In genomic region chr9:129316281-129317030, GRCh38 we compare ENCODE assay signal across 14 cellular contexts.
DNase-seq lines count a peak whose midpoint lies in the region; ATAC-seq and TF ChIP-seq lines count a peak whose summit lies in the region.
"Had no signal": no experiment of that assay in that cellular context is flagged by ENCODE, and none has a peak within 500 bp of the region (broad histone marks: within the 10 kb centered on the region; RNA-seq: fewer than 3 reads in every experiment).

No MANE protein-coding gene starts in this region.

- H3K27ac Mint-ChIP-seq in activated CD4-positive, alpha-beta memory T cell treated with anti-CD3 and anti-CD28 coated beads for 36 hours, result no peak overlapping the region
- H3K27ac Mint-ChIP-seq: activated B cell treated with CpG ODN at 0.5 μM for 24 hours had no signal

- H3K27ac ChIP-seq in AG04450 (ENCODE audit: low read depth, low read length) (peak overlapping the region; percentile 88), layer of hippocampus (ENCODE audit: low read depth, low read length) (peak overlapping the region; percentile 30), gastrocnemius medialis (peak overlapping the region; percentile 74 to 84 (median 81))
- H3K27ac ChIP-seq: foreskin keratinocyte, PC-9 had no signal

- CTCF ChIA-PET in AG04450 (lab: Charles Lee), result interaction anchor here (1.2 kb wide), 1 partner anchor 308 kb away, joined by 3 read pairs; no protein-coding TSS in a partner anchor
- CTCF ChIA-PET in activated CD4-positive, alpha-beta memory T cell treated with anti-CD3 and anti-CD28 coated beads for 36 hours (lab: Charles Lee), result interaction anchor here (1.3 kb wide), 1 partner anchor 185 kb away, joined by 5 read pairs; no protein-coding TSS in a partner anchor

- H3K4me3 Mint-ChIP-seq in activated CD4-positive, alpha-beta memory T cell treated with anti-CD3 and anti-CD28 coated beads for 36 hours, result no peak overlapping the region
- H3K4me3 Mint-ChIP-seq: activated B cell treated with CpG ODN at 0.5 μM for 24 hours had no signal

- TF ChIP-seq POLR2A in gastrocnemius medialis (IDR thresholded peaks at IDR 0.05), result no peak

- DNase-seq in AG04450 (ENCODE audit: low read depth, low spot score) (no peak), gastrocnemius medialis (no peak), DMS153 (lab: John Stamatoyannopoulos, UW) (no peak), SKM-1 (lab: John Stamatoyannopoulos, UW; ENCODE audit: unreplicated experiment) (no peak)
- peak; percentile 5 for DNase-seq in activated CD4-positive, alpha-beta memory T cell treated with anti-CD3 and anti-CD28 coated beads for 36 hours
- DNase-seq: DMS53, foreskin keratinocyte, NCI-H1930, NCI-H526, PC-9 had no signal

- H3K4me3 ChIP-seq in AG04450 (ENCODE audit: low read depth, low read length) (no peak overlapping the region), gastrocnemius medialis (no peak overlapping the region)
- H3K4me3 ChIP-seq: PC-9 had no signal

- H3K36me3 ChIP-seq in gastrocnemius medialis, result no peaks in the 10 kb centered on the region

- intact Hi-C loops in activated CD4-positive, alpha-beta memory T cell treated with anti-CD3 and anti-CD28 coated beads for 36 hours (cut with micrococcal nuclease), result no loop called here
- intact Hi-C loops in gastrocnemius medialis (cut with DNase I; ENCODE audit: low total_unique reads), result loop anchor here (5.0 kb wide), 2 partner anchors 141 to 181 kb away; no protein-coding TSS in a partner anchor

- H3K27me3 Mint-ChIP-seq in activated CD4-positive, alpha-beta memory T cell treated with anti-CD3 and anti-CD28 coated beads for 36 hours, result no peaks in the 10 kb centered on the region

- no peak for TF ChIP-seq CTCF in AG04450 (IDR thresholded peaks at IDR 0.05; ENCODE audit: low read depth, low read length)
- TF ChIP-seq CTCF in gastrocnemius medialis (IDR thresholded peaks at IDR 0.05 in 4 of 5, conservative IDR thresholded peaks at IDR 0.05 in 1 of 5), result no peak

- H3K9me3 Mint-ChIP-seq in activated CD4-positive, alpha-beta memory T cell treated with anti-CD3 and anti-CD28 coated beads for 36 hours, result no peaks in the 10 kb centered on the region
- H3K9me3 Mint-ChIP-seq: activated B cell treated with CpG ODN at 0.5 μM for 24 hours had no signal

- H3K27me3 ChIP-seq in AG04450 (ENCODE audit: control insufficient read depth, insufficient read depth, low read length), result no peaks in the 10 kb centered on the region
- no peaks in the 10 kb centered on the region for H3K27me3 ChIP-seq in layer of hippocampus (ENCODE audit: control insufficient read depth, insufficient read depth, low read length)
- H3K27me3 ChIP-seq in gastrocnemius medialis, result no peaks in the 10 kb centered on the region
- H3K27me3 ChIP-seq: foreskin keratinocyte had no signal

- POLR2A ChIA-PET in AG04450 (lab: Yijun Ruan, JAX), result interaction anchor here (2.6 kb wide), 1 partner anchor 139 kb away, joined by 20 read pairs; the partner anchor contains the start of gene IER5L
- POLR2A ChIA-PET in activated CD4-positive, alpha-beta memory T cell treated with anti-CD3 and anti-CD28 coated beads for 36 hours (lab: Charles Lee), result no interaction called here

- no peaks in the 10 kb centered on the region for H3K36me3 Mint-ChIP-seq in activated CD4-positive, alpha-beta memory T cell treated with anti-CD3 and anti-CD28 coated beads for 36 hours

- H3K9me3 ChIP-seq in AG04450 (ENCODE audit: control insufficient read depth, insufficient read depth, low read length) (peaks cover 3% of the 10 kb centered on the region; the same call in 1 of the 2 replicates), gastrocnemius medialis (no peaks in the 10 kb centered on the region)

- H3K4me1 ChIP-seq in gastrocnemius medialis, result peaks cover 41 to 45% of the 10 kb centered on the region in 2 donors
- H3K4me1 ChIP-seq: foreskin keratinocyte had no signal

- peaks cover 9% of the 10 kb centered on the region for H3K4me1 Mint-ChIP-seq in activated CD4-positive, alpha-beta memory T cell treated with anti-CD3 and anti-CD28 coated beads for 36 hours (ENCODE audit: low read depth)

- ATAC-seq in gastrocnemius medialis, result no peak
- no peak for ATAC-seq in HG03571 (IDR thresholded peaks at IDR 0.05; ENCODE audit: unreplicated experiment)
- no peak for ATAC-seq in GM21515 (IDR thresholded peaks at IDR 0.05; ENCODE audit: unreplicated experiment)
- ATAC-seq: foreskin keratinocyte had no signal

- in situ Hi-C loops in gastrocnemius medialis (cut with MboI; ENCODE audit: low sequenced_read_pairs in 4 of 4), result no loop called here

Comparison
In these comparisons a context has a peak if more than half of its experiments do, and no peak if none do; other contexts are left out.
1. H3K27ac ChIP-seq: peak in every context shown above with its lines; median percentile 88 in AG04450; 81 in gastrocnemius medialis; 30 in layer of hippocampus.